14 cellular contexts compared by ENCODE assay signal in genomic region chr11:80616070-80616800, GRCh38.
"Had no signal": no experiment of that assay in that cellular context is flagged by ENCODE, and none has a peak within 500 bp of the region (broad histone marks: within the 10 kb centered on the region; RNA-seq: fewer than 3 reads in every experiment).

No MANE protein-coding gene starts in this region.

- H3K36me3 Mint-ChIP-seq: naive thymus-derived CD4-positive, alpha-beta T cell had no signal

- ATAC-seq: effector memory CD8-positive, alpha-beta T cell; heart left ventricle; naive thymus-derived CD4-positive, alpha-beta T cell had no signal

- DNase-seq: effector memory CD8-positive, alpha-beta T cell; heart left ventricle; hypothalamus; kidney glomerular epithelial cell; mesendoderm; naive thymus-derived CD4-positive, alpha-beta T cell; posterior cingulate gyrus; sigmoid colon; stimulated activated CD4-positive, alpha-beta T cell treated with anti-CD3 and anti-CD28 coated beads, Interleukin-2, amount 100 ng/mL, for 24 hours; stimulated activated CD4-positive, alpha-beta T cell treated with anti-CD3 and anti-CD28 coated beads, Interleukin-4, amount 100 ng/mL, for 4 hours; stimulated activated naive CD4-positive, alpha-beta T cell treated with Interleukin-2 at 50 U/mL for 16 hours; trophoblast cell had no signal

- H3K4me3 Mint-ChIP-seq: effector memory CD8-positive, alpha-beta T cell; naive thymus-derived CD4-positive, alpha-beta T cell had no signal

- H3K4me1 Mint-ChIP-seq: naive thymus-derived CD4-positive, alpha-beta T cell had no signal

- FAIRE-seq: frontal cortex, islet of Langerhans had no signal

- H3K27me3 Mint-ChIP-seq: effector memory CD8-positive, alpha-beta T cell; naive thymus-derived CD4-positive, alpha-beta T cell had no signal

- H3K27ac Mint-ChIP-seq: effector memory CD8-positive, alpha-beta T cell; naive thymus-derived CD4-positive, alpha-beta T cell had no signal
